Comparison of ENCODE assay signal across 15 cellular contexts in genomic region chr11:8087185-8087584, GRCh38. TPM values are rescaled to one million over a fixed set of nuclear protein-coding genes. Genes with fewer than 3 reads are reported as not detected.
DNase-seq lines count a peak whose midpoint lies in the region; ATAC-seq and TF ChIP-seq lines count a peak whose summit lies in the region.
"Had no signal": no experiment of that assay in that cellular context is flagged by ENCODE, and none has a peak within 500 bp of the region (broad histone marks: within the 10 kb centered on the region; RNA-seq: fewer than 3 reads in every experiment).

No MANE protein-coding gene starts in this region.

- H4K20me1 ChIP-seq in neural cell (ENCODE audit: insufficient read depth), result peaks cover 4% of the 10 kb centered on the region

- H3K4me3 Mint-ChIP-seq in activated CD4-positive, alpha-beta memory T cell treated with anti-CD3 and anti-CD28 coated beads for 36 hours, result no peak overlapping the region
- no peak overlapping the region for H3K4me3 Mint-ChIP-seq in activated CD4-positive, alpha-beta memory T cell treated with anti-CD3 and anti-CD28 coated beads, Interleukin-2, amount 10 ng/mL, durations not matched to agents 7 days and 5 days
- H3K4me3 Mint-ChIP-seq: B cell; stimulated activated naive CD8-positive, alpha-beta T cell treated with anti-CD3 and anti-CD28 coated beads, Interleukin-15, amount 100 ng/mL, for 72 hours had no signal

- H3K27me3 Mint-ChIP-seq in activated CD4-positive, alpha-beta memory T cell treated with anti-CD3 and anti-CD28 coated beads for 36 hours, result peaks cover 26% of the 10 kb centered on the region
- H3K27me3 Mint-ChIP-seq in activated CD4-positive, alpha-beta memory T cell treated with anti-CD3 and anti-CD28 coated beads, Interleukin-2, amount 10 ng/mL, durations not matched to agents 7 days and 5 days, result peaks cover 16% of the 10 kb centered on the region

- peaks cover under 1% of the 10 kb centered on the region for H3K4me1 Mint-ChIP-seq in activated CD4-positive, alpha-beta memory T cell treated with anti-CD3 and anti-CD28 coated beads for 36 hours (ENCODE audit: low read depth)
- no peaks in the 10 kb centered on the region for H3K4me1 Mint-ChIP-seq in activated CD4-positive, alpha-beta memory T cell treated with anti-CD3 and anti-CD28 coated beads, Interleukin-2, amount 10 ng/mL, durations not matched to agents 7 days and 5 days
- H3K4me1 Mint-ChIP-seq: B cell; stimulated activated naive CD8-positive, alpha-beta T cell treated with anti-CD3 and anti-CD28 coated beads, Interleukin-15, amount 100 ng/mL, for 72 hours had no signal

- no peak overlapping the region for H2AFZ ChIP-seq in neural cell (ENCODE audit: low read depth, low read length)

- no peak overlapping the region for H3K27ac ChIP-seq in brain microvascular endothelial cell
- H3K27ac ChIP-seq in neural cell (ENCODE audit: low read length), result no peak overlapping the region
- H3K27ac ChIP-seq: ascending aorta, gastrocnemius medialis had no signal

- no peaks in the 10 kb centered on the region for H3K9me3 Mint-ChIP-seq in activated CD4-positive, alpha-beta memory T cell treated with anti-CD3 and anti-CD28 coated beads for 36 hours
- no peaks in the 10 kb centered on the region for H3K9me3 Mint-ChIP-seq in activated CD4-positive, alpha-beta memory T cell treated with anti-CD3 and anti-CD28 coated beads, Interleukin-2, amount 10 ng/mL, durations not matched to agents 7 days and 5 days
- H3K9me3 Mint-ChIP-seq: stimulated activated naive CD8-positive, alpha-beta T cell treated with anti-CD3 and anti-CD28 coated beads, Interleukin-15, amount 100 ng/mL, for 72 hours had no signal

- H3K27me3 ChIP-seq in brain microvascular endothelial cell (replicated peaks) (no peaks in the 10 kb centered on the region), neural cell (ENCODE audit: insufficient read depth, low read depth, low read length) (no peaks in the 10 kb centered on the region)
- H3K27me3 ChIP-seq: ascending aorta had no signal

- CTCF ChIA-PET in activated CD4-positive, alpha-beta memory T cell treated with anti-CD3 and anti-CD28 coated beads for 36 hours (lab: Charles Lee), result interaction anchor here (0.9 to 17.8 kb wide), 5 partner anchors 14 to 100 kb away, joined by 4 to 437 read pairs (median 10); partner anchors contain the start of gene EIF3F
- CTCF ChIA-PET in activated CD4-positive, alpha-beta memory T cell treated with anti-CD3 and anti-CD28 coated beads, Interleukin-2, amount 10 ng/mL, durations not matched to agents 7 days and 5 days (lab: Charles Lee), result interaction anchor here (1.0 to 8.6 kb wide), 3 partner anchors 13 to 101 kb away, joined by 3 to 80 read pairs (median 45); partner anchors contain the start of gene EIF3F

- H3K36me3 ChIP-seq in brain microvascular endothelial cell (replicated peaks) (no peaks in the 10 kb centered on the region), neural cell (ENCODE audit: insufficient read depth, low read length) (peaks cover 5% of the 10 kb centered on the region)
- H3K36me3 ChIP-seq: ascending aorta, gastrocnemius medialis had no signal

- TF ChIP-seq RAD21 in neural cell (conservative IDR thresholded peaks at IDR 0.05), result no peak

- H3K79me2 ChIP-seq in neural cell (replicated peaks; ENCODE audit: insufficient read depth, low read length), result peaks cover 58% of the 10 kb centered on the region

- H3F3A ChIP-seq in neural cell (ENCODE audit: insufficient read depth, low read length, poor library complexity, severe bottlenecking), result peaks cover 3% of the 10 kb centered on the region

- H3K36me3 Mint-ChIP-seq in activated CD4-positive, alpha-beta memory T cell treated with anti-CD3 and anti-CD28 coated beads for 36 hours, result no peaks in the 10 kb centered on the region
- no peaks in the 10 kb centered on the region for H3K36me3 Mint-ChIP-seq in activated CD4-positive, alpha-beta memory T cell treated with anti-CD3 and anti-CD28 coated beads, Interleukin-2, amount 10 ng/mL, durations not matched to agents 7 days and 5 days (ENCODE audit: low read depth)

- in situ Hi-C loops in brain microvascular endothelial cell (cut with HindIII; ENCODE audit: low pct_ligation_motif_present, low sequenced_read_pairs) (no loop called here), G401 (cut with HindIII; ENCODE audit: low sequenced_read_pairs) (no loop called here)

- no peak overlapping the region for H3K9ac ChIP-seq in neural cell (ENCODE audit: low read length)

- intact Hi-C loops in activated CD4-positive, alpha-beta memory T cell treated with anti-CD3 and anti-CD28 coated beads for 36 hours (cut with micrococcal nuclease), result no loop called here

- peak; percentile 57 for TF ChIP-seq CTCF in brain microvascular endothelial cell (IDR thresholded peaks at IDR 0.05; ENCODE audit: low read depth, low read length, missing control alignments)
- no peak for TF ChIP-seq CTCF in neural cell (IDR thresholded peaks at IDR 0.05; ENCODE audit: poor library complexity, severe bottlenecking)

- peak; percentile 48 for ATAC-seq in HG03045 (IDR thresholded peaks at IDR 0.05; ENCODE audit: unreplicated experiment)
- ATAC-seq: gastrocnemius medialis; stimulated activated naive CD8-positive, alpha-beta T cell treated with anti-CD3 and anti-CD28 coated beads, Interleukin-15, amount 100 ng/mL, for 72 hours had no signal

- no peak overlapping the region for H3K4me3 ChIP-seq in brain microvascular endothelial cell (ENCODE audit: low read depth, low read length)
- no peak overlapping the region for H3K4me3 ChIP-seq in neural cell (ENCODE audit: low read length)
- H3K4me3 ChIP-seq: ascending aorta, gastrocnemius medialis had no signal

- no peak for TF ChIP-seq EP300 in neural cell (conservative IDR thresholded peaks at IDR 0.05; ENCODE audit: poor library complexity, severe bottlenecking)

- no peak overlapping the region for H3K27ac Mint-ChIP-seq in activated CD4-positive, alpha-beta memory T cell treated with anti-CD3 and anti-CD28 coated beads for 36 hours
- H3K27ac Mint-ChIP-seq in activated CD4-positive, alpha-beta memory T cell treated with anti-CD3 and anti-CD28 coated beads, Interleukin-2, amount 10 ng/mL, durations not matched to agents 7 days and 5 days, result no peak overlapping the region
- H3K27ac Mint-ChIP-seq: B cell; stimulated activated naive CD8-positive, alpha-beta T cell treated with anti-CD3 and anti-CD28 coated beads, Interleukin-15, amount 100 ng/mL, for 72 hours had no signal

- DNase-seq in activated CD4-positive, alpha-beta memory T cell treated with anti-CD3 and anti-CD28 coated beads for 36 hours, result peak; percentile 26
- DNase-seq in activated CD4-positive, alpha-beta memory T cell treated with anti-CD3 and anti-CD28 coated beads, Interleukin-2, amount 10 ng/mL, durations not matched to agents 7 days and 5 days, result no peak
- no peak for DNase-seq in brain microvascular endothelial cell
- DNase-seq in HPDE6-E6E7 (ENCODE audit: extremely low spot score), result no peak
- DNase-seq in G401 (ENCODE audit: low spot score), result no peak
- DNase-seq in T-helper 9 cell, result no peak
- DNase-seq: gastrocnemius medialis; GOT3; NCI-H2107; SHP77 treated with DMSO at 0.1 percent for 48 hours; stimulated activated naive CD8-positive, alpha-beta T cell treated with anti-CD3 and anti-CD28 coated beads, Interleukin-15, amount 100 ng/mL, for 72 hours had no signal

- no peaks in the 10 kb centered on the region for H3K9me3 ChIP-seq in neural cell (ENCODE audit: low read length)
- H3K9me3 ChIP-seq: ascending aorta, gastrocnemius medialis had no signal

- no peak overlapping the region for H3K4me2 ChIP-seq in neural cell (ENCODE audit: low read length)

- no peaks in the 10 kb centered on the region for H3K9me2 ChIP-seq in neural cell (ENCODE audit: insufficient read depth, low read length)

- POLR2A ChIA-PET in activated CD4-positive, alpha-beta memory T cell treated with anti-CD3 and anti-CD28 coated beads for 36 hours (lab: Charles Lee), result no interaction called here
- POLR2A ChIA-PET in activated CD4-positive, alpha-beta memory T cell treated with anti-CD3 and anti-CD28 coated beads, Interleukin-2, amount 10 ng/mL, durations not matched to agents 7 days and 5 days (lab: Charles Lee), result no interaction called here

TF ChIP-seq in neural cell, 6 proteins besides CTCF, POLR2A, EP300 and RAD21:
- TF ChIP-seq SMC3 (conservative IDR thresholded peaks at IDR 0.05; ENCODE audit: poor library complexity), result peak; percentile 14
- TF ChIP-seq MXI1 (conservative IDR thresholded peaks at IDR 0.05; ENCODE audit: poor library complexity, severe bottlenecking), result no peak

RNA-seq across cellular contexts. Expression of gene TUB, which starts 6.2 kb away (rescaled TPM):
- total RNA-seq in activated CD4-positive, alpha-beta memory T cell treated with anti-CD3 and anti-CD28 coated beads for 36 hours, result under 1 TPM; 0.36 to 0.58 TPM
- total RNA-seq in activated CD4-positive, alpha-beta memory T cell treated with anti-CD3 and anti-CD28 coated beads, Interleukin-2, amount 10 ng/mL, durations not matched to agents 7 days and 5 days, result under 1 TPM; 0.05 to 0.08 TPM
- 125 and 130 TPM in 2 replicates for polyA plus RNA-seq in neural cell
- polyA minus RNA-seq in neural cell, result 180 and 187 TPM in 2 replicates
- total RNA-seq in G401 (2014; rRNA removed; shearing (Covaris generic)), result 21.4 and 26.5 TPM in 2 replicates

Comparison
In these comparisons a context has a peak if more than half of its experiments do, and no peak if none do; other contexts are left out.
1. RNA of gene TUB, which starts 6.2 kb away (total RNA-seq): 21.4 to 26.5 TPM in G401; 0.36 to 0.58 TPM in activated CD4-positive, alpha-beta memory T cell treated with anti-CD3 and anti-CD28 coated beads for 36 hours and 0.05 to 0.08 TPM in activated CD4-positive, alpha-beta memory T cell treated with anti-CD3 and anti-CD28 coated beads, Interleukin-2, amount 10 ng/mL, durations not matched to agents 7 days and 5 days; every median in the first group is over 10 times any median in the second.